9 cellular contexts compared by ENCODE assay signal in the genomic region with DNA sequence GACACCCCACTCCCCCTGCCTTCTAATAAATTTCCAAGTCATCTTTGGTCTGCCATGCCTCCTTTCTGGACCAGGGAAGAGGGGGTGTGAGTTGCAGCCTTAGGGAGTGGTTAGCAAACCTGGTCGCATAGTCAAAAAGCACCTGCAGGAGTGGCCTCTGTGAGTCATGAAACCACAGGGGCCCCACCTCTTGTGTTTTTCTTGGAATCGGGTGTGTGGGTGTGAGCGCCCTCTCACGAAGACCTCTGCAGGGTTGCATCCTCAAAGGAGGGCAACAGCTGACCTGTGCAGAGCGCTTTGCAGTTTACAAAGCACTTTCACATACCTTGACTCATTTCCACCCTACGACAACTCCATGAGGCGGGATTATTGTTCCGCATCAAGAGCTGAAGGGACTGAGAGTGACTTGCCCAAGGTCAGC. TPM values are rescaled to one million over a fixed set of nuclear protein-coding genes. Genes with fewer than 3 reads are reported as not detected.
DNase-seq lines count a peak whose midpoint lies in the region; ATAC-seq and TF ChIP-seq lines count a peak whose summit lies in the region.
"Had no signal": no experiment of that assay in that cellular context is flagged by ENCODE, and none has a peak within 500 bp of the region (broad histone marks: within the 10 kb centered on the region; RNA-seq: fewer than 3 reads in every experiment).

No MANE protein-coding gene starts in this region.

- H3K4me2 ChIP-seq in GM23338 = no peak overlapping the region
- no peak overlapping the region for H3K4me2 ChIP-seq in mammary epithelial cell (ENCODE audit: insufficient read depth, low read depth, low read length)

- no peak for ATAC-seq in GM23338

- no peaks in the 10 kb centered on the region for H3F3A ChIP-seq in GM23338 (replicated peaks; ENCODE audit: low read depth)

- TF ChIP-seq CTCF in GM23338 (conservative IDR thresholded peaks at IDR 0.05; ENCODE audit: low read depth in 2 of 2) (peak in 1 of 2 experiments; percentile 36; a peak in 1 of 4 replicates), mammary epithelial cell (conservative IDR thresholded peaks at IDR 0.05 in 1 of 2, IDR thresholded peaks at IDR 0.05 in 1 of 2; ENCODE audit: extremely low read depth in 1 of 2, insufficient read depth in 1 of 2, low read depth in 1 of 2, low read length in 2 of 2) (peak in 1 of 2 donors; percentile 38), suprapubic skin (IDR thresholded peaks at IDR 0.05) (no peak)

- H3K4me1 ChIP-seq in GM23338 (ENCODE audit: insufficient read depth) (no peaks in the 10 kb centered on the region), mammary epithelial cell (ENCODE audit: insufficient read depth, low read length) (peaks cover 46% of the 10 kb centered on the region), suprapubic skin (peaks cover 17% of the 10 kb centered on the region)

- H3K9me3 Mint-ChIP-seq in GM23338 = peaks cover 2% of the 10 kb centered on the region; the same call in 2 of the 3 replicates
- peaks cover 38% of the 10 kb centered on the region for H3K9me3 Mint-ChIP-seq in T-helper 2 cell treated with Interferon-gamma antibody and Interleukin-4, amounts not matched to agents 5 μg/mL and 100 μg/mL, for 36 hours

- H3K9me2 ChIP-seq in GM23338 (ENCODE audit: insufficient read depth) = peaks cover 5% of the 10 kb centered on the region; the same call in 1 of the 2 replicates

- intact Hi-C loops in mammary epithelial cell (cut with micrococcal nuclease) = loop anchor here (1.0 to 2.0 kb wide), 3 partner anchors 13 to 37 kb away; partner anchors contain the start of gene TEX48

- no peak for TF ChIP-seq POLR2A in suprapubic skin (IDR thresholded peaks at IDR 0.05)

- H3K27ac Mint-ChIP-seq in GM23338 = no peak overlapping the region
- H3K27ac Mint-ChIP-seq in T-helper 2 cell treated with Interferon-gamma antibody and Interleukin-4, amounts not matched to agents 5 μg/mL and 100 μg/mL, for 36 hours = peak overlapping the region; percentile 94

- WGBS in mammary epithelial cell (ENCODE audit: low coverage, missing lambda C conversion rate) = 13% methylated on average over 8 of the region's 8 CpGs
- WGBS in suprapubic skin = 80% methylated on average over 8 of the region's 8 CpGs

- H3K36me3 Mint-ChIP-seq in GM23338 (ENCODE audit: low read depth) = no peaks in the 10 kb centered on the region
- H3K36me3 Mint-ChIP-seq in T-helper 2 cell treated with Interferon-gamma antibody and Interleukin-4, amounts not matched to agents 5 μg/mL and 100 μg/mL, for 36 hours (ENCODE audit: low read depth) = peaks cover 27% of the 10 kb centered on the region

- H3K9me3 ChIP-seq in mammary epithelial cell (replicated peaks; ENCODE audit: insufficient read depth, low read length) (no peaks in the 10 kb centered on the region), suprapubic skin (no peaks in the 10 kb centered on the region)

- H3K4me1 Mint-ChIP-seq in GM23338 = peaks cover 3% of the 10 kb centered on the region; the same call in 2 of the 3 replicates
- peaks cover 61% of the 10 kb centered on the region for H3K4me1 Mint-ChIP-seq in T-helper 2 cell treated with Interferon-gamma antibody and Interleukin-4, amounts not matched to agents 5 μg/mL and 100 μg/mL, for 36 hours (ENCODE audit: low read depth)

- H3K9ac ChIP-seq in mammary epithelial cell (ENCODE audit: insufficient read depth, low read length) = no peak overlapping the region

- in situ Hi-C loops in mammary epithelial cell (cut with MboI; ENCODE audit: low sequenced_read_pairs in 2 of 2) = no loop called here

- no peak for TF ChIP-seq EP300 in suprapubic skin (IDR thresholded peaks at IDR 0.05)

- no peaks in the 10 kb centered on the region for H3K36me3 ChIP-seq in GM23338 (ENCODE audit: insufficient read depth)
- H3K36me3 ChIP-seq in mammary epithelial cell (ENCODE audit: insufficient read depth, low read length) = no peaks in the 10 kb centered on the region
- no peaks in the 10 kb centered on the region for H3K36me3 ChIP-seq in suprapubic skin

- no peak overlapping the region for H3K4me3 Mint-ChIP-seq in GM23338
- H3K4me3 Mint-ChIP-seq in T-helper 2 cell treated with Interferon-gamma antibody and Interleukin-4, amounts not matched to agents 5 μg/mL and 100 μg/mL, for 36 hours = peak overlapping the region; percentile 60

- dilution Hi-C loops in mammary epithelial cell (cut with HindIII; ENCODE audit: low sequenced_read_pairs) = no loop called here

- H3K27me3 ChIP-seq in GM23338 (ENCODE audit: insufficient read depth) (no peaks in the 10 kb centered on the region), mammary epithelial cell (ENCODE audit: insufficient read depth, low read length) (no peaks in the 10 kb centered on the region), suprapubic skin (peaks cover 3% of the 10 kb centered on the region)

- no peak overlapping the region for H3K27ac ChIP-seq in GM23338 (ENCODE audit: low read depth)
- H3K27ac ChIP-seq in mammary epithelial cell (ENCODE audit: insufficient read depth, low read depth, low read length) = peak overlapping the region; percentile 53
- H3K27ac ChIP-seq in suprapubic skin = no peak overlapping the region

- CTCF ChIA-PET in mammary epithelial cell (lab: Charles Lee; ENCODE audit: low non-redundant PET) = no interaction called here

- H3K79me2 ChIP-seq in GM23338 (replicated peaks; ENCODE audit: insufficient read depth) = no peaks in the 10 kb centered on the region
- no peaks in the 10 kb centered on the region for H3K79me2 ChIP-seq in mammary epithelial cell (ENCODE audit: insufficient read depth, low read length)

- DNase-seq in GM23338 (ENCODE audit: low spot score) (peak; percentile 19), mammary epithelial cell (peak; percentile 97), NCI-H1694 treated with DMSO at 0.1 percent for 48 hours (lab: John Stamatoyannopoulos, UW) (no peak), retina (no peak), HuH-7.5 (ENCODE audit: low spot score) (no peak), suprapubic skin (ENCODE audit: low spot score in 2 of 2) (no peak)
- peak; percentile 97 for DNase-seq in T-helper 2 cell treated with Interferon-gamma antibody and Interleukin-4, amounts not matched to agents 5 μg/mL and 100 μg/mL, for 36 hours (ENCODE audit: low spot score)
- DNase-seq in stimulated activated CD8-positive, alpha-beta memory T cell treated with anti-CD3 and anti-CD28 coated beads, Interleukin-4, amount 100 ng/mL, for 4 hours (ENCODE audit: low read depth in 2 of 2, low spot score in 1 of 2) = peak; percentile 63 to 72

- H4K20me1 ChIP-seq in GM23338 (replicated peaks; ENCODE audit: insufficient read depth) (no peaks in the 10 kb centered on the region), mammary epithelial cell (ENCODE audit: insufficient read depth, low read length) (no peaks in the 10 kb centered on the region)

- H2AFZ ChIP-seq in GM23338 (no peak overlapping the region), mammary epithelial cell (ENCODE audit: low read depth, low read length) (no peak overlapping the region)

- no TSS peak for BruUV-seq in mammary epithelial cell (replicated peaks; lab: Mats Ljungman, UMichigan)

- H3K4me3 ChIP-seq in GM23338 (no peak overlapping the region), mammary epithelial cell (replicated peaks in 1 of 3; ENCODE audit: insufficient read depth in 1 of 3, low read depth in 2 of 3, low read length in 3 of 3) (no peak overlapping the region), suprapubic skin (no peak overlapping the region)

- peaks cover 2% of the 10 kb centered on the region for H3K27me3 Mint-ChIP-seq in GM23338 (ENCODE audit: insufficient read depth, low read depth, poor library complexity)
- peaks cover 13% of the 10 kb centered on the region for H3K27me3 Mint-ChIP-seq in T-helper 2 cell treated with Interferon-gamma antibody and Interleukin-4, amounts not matched to agents 5 μg/mL and 100 μg/mL, for 36 hours (ENCODE audit: low read depth)

TF ChIP-seq in GM23338, 12 proteins besides CTCF, POLR2A, EP300 and RAD21 (continues in another document):
- no peak for TF ChIP-seq STAT1 (IDR thresholded peaks at IDR 0.05; ENCODE audit: unreplicated experiment)

RNA-seq across cellular contexts. Expression of gene TEX48, which starts 36.8 kb away (rescaled TPM):
- not detected in 2 replicates for total RNA-seq in GM23338 (2014; rRNA removed; shearing (Covaris generic))
- polyA plus RNA-seq in GM23338 (2016; fragmentation: Nextera tagmentation; extraction: Ambion mirVana) = not detected in 2 replicates
- total RNA-seq in mammary epithelial cell = not detected
- polyA plus RNA-seq in mammary epithelial cell = not detected
- polyA minus RNA-seq in mammary epithelial cell = not detected
- not detected for total RNA-seq in suprapubic skin
- total RNA-seq: glomerular endothelial cell had no signal

Comparison
In these comparisons a context has a peak if more than half of its experiments do, and no peak if none do; other contexts are left out.
1. DNase-seq: peak in GM23338 (single experiment), T-helper 2 cell treated with Interferon-gamma antibody and Interleukin-4, amounts not matched to agents 5 μg/mL and 100 μg/mL, for 36 hours (single experiment), mammary epithelial cell (single experiment) and stimulated activated CD8-positive, alpha-beta memory T cell treated with anti-CD3 and anti-CD28 coated beads, Interleukin-4, amount 100 ng/mL, for 4 hours (2 of 2); none in NCI-H1694 treated with DMSO at 0.1 percent for 48 hours (single experiment), retina (single experiment), HuH-7.5 (single experiment) and suprapubic skin (0 of 2).